Comparison of ENCODE assay signal across 1 cellular context in the genomic region with DNA sequence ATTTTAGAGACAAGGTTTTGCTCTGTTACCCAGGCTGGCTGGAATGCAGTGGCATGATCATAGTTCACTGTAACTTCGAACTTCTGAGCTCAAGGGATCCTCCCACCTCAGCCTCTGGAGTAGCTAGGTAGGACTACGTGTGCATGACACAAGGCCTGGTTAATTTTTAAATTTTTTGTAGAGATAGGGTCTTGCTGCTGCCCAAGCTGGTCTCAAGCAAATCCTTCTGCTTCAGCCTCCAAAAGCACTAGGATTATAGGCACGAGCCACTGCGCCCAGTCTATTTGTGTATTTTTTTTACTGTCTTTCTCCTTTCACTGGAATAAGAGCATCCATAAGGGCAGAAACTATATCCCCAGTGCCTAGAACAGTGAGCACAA.
TF ChIP-seq lines count a peak whose summit lies in the region.

No MANE protein-coding gene starts in this region.

TF ChIP-seq in HepG2, 621 proteins besides CTCF, POLR2A, EP300 and RAD21 (continued from another document and continues in another):
- 0 out of 2 replicates have a peak, but pooled peaks have one; percentile 34 for TF ChIP-seq ZBTB34 (CRISPR knock-in tag; IDR thresholded peaks at IDR 0.05)
- TF ChIP-seq SRSF1 (optimal IDR thresholded peaks at IDR 0.05; ENCODE audit: low read depth, low read length), result no peak
- TF ChIP-seq SIX1 (CRISPR knock-in tag; IDR thresholded peaks at IDR 0.05; ENCODE audit: borderline replicate concordance), result peak; percentile 21; the same call in 1 of the 2 replicates
- no peak for TF ChIP-seq ZNF670 (CRISPR knock-in tag; IDR thresholded peaks at IDR 0.05; ENCODE audit: borderline replicate concordance)
- no peak for TF ChIP-seq ZFP62 (CRISPR knock-in tag; IDR thresholded peaks at IDR 0.05)
- TF ChIP-seq, protein P1, sequence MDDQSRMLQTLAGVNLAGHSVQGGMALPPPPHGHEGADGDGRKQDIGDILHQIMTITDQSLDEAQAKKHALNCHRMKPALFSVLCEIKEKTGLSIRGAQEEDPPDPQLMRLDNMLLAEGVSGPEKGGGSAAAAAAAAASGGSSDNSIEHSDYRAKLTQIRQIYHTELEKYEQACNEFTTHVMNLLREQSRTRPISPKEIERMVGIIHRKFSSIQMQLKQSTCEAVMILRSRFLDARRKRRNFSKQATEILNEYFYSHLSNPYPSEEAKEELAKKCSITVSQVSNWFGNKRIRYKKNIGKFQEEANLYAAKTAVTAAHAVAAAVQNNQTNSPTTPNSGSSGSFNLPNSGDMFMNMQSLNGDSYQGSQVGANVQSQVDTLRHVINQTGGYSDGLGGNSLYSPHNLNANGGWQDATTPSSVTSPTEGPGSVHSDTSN (CRISPR knock-in tag; IDR thresholded peaks at IDR 0.05; ENCODE audit: borderline replicate concordance), result no peak
- no peak for TF ChIP-seq ELK4 (CRISPR knock-in tag; IDR thresholded peaks at IDR 0.05; ENCODE audit: borderline replicate concordance)
- no peak for TF ChIP-seq SMAD9 (CRISPR knock-in tag; IDR thresholded peaks at IDR 0.05)
- TF ChIP-seq HMG20A (CRISPR knock-in tag; IDR thresholded peaks at IDR 0.05; ENCODE audit: borderline replicate concordance), result peak; percentile 9; the same call in 1 of the 2 replicates
- TF ChIP-seq MTF2 (CRISPR knock-in tag; IDR thresholded peaks at IDR 0.05; ENCODE audit: borderline replicate concordance), result no peak
- TF ChIP-seq HES4 (CRISPR knock-in tag; IDR thresholded peaks at IDR 0.05; ENCODE audit: borderline replicate concordance), result no peak
- TF ChIP-seq ZNF121 (CRISPR knock-in tag; IDR thresholded peaks at IDR 0.05), result no peak
- TF ChIP-seq ZNF589 (CRISPR knock-in tag; conservative IDR thresholded peaks at IDR 0.05), result no peak
- TF ChIP-seq CENPT (CRISPR knock-in tag; IDR thresholded peaks at IDR 0.05; ENCODE audit: low read depth), result no peak
- TF ChIP-seq, protein P2, sequence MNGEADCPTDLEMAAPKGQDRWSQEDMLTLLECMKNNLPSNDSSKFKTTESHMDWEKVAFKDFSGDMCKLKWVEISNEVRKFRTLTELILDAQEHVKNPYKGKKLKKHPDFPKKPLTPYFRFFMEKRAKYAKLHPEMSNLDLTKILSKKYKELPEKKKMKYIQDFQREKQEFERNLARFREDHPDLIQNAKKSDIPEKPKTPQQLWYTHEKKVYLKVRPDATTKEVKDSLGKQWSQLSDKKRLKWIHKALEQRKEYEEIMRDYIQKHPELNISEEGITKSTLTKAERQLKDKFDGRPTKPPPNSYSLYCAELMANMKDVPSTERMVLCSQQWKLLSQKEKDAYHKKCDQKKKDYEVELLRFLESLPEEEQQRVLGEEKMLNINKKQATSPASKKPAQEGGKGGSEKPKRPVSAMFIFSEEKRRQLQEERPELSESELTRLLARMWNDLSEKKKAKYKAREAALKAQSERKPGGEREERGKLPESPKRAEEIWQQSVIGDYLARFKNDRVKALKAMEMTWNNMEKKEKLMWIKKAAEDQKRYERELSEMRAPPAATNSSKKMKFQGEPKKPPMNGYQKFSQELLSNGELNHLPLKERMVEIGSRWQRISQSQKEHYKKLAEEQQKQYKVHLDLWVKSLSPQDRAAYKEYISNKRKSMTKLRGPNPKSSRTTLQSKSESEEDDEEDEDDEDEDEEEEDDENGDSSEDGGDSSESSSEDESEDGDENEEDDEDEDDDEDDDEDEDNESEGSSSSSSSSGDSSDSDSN (CRISPR knock-in tag; IDR thresholded peaks at IDR 0.05), result no peak
- TF ChIP-seq FOXC1 (CRISPR knock-in tag; IDR thresholded peaks at IDR 0.05; ENCODE audit: borderline replicate concordance), result no peak
- TF ChIP-seq SIN3B (IDR thresholded peaks at IDR 0.05; ENCODE audit: low read length), result no peak
- no peak for TF ChIP-seq TCF7 (IDR thresholded peaks at IDR 0.05; ENCODE audit: low read depth)
- peak; percentile 52 for TF ChIP-seq KDM6A (CRISPR knock-in tag; IDR thresholded peaks at IDR 0.05; ENCODE audit: low read depth)
- TF ChIP-seq, protein P3, sequence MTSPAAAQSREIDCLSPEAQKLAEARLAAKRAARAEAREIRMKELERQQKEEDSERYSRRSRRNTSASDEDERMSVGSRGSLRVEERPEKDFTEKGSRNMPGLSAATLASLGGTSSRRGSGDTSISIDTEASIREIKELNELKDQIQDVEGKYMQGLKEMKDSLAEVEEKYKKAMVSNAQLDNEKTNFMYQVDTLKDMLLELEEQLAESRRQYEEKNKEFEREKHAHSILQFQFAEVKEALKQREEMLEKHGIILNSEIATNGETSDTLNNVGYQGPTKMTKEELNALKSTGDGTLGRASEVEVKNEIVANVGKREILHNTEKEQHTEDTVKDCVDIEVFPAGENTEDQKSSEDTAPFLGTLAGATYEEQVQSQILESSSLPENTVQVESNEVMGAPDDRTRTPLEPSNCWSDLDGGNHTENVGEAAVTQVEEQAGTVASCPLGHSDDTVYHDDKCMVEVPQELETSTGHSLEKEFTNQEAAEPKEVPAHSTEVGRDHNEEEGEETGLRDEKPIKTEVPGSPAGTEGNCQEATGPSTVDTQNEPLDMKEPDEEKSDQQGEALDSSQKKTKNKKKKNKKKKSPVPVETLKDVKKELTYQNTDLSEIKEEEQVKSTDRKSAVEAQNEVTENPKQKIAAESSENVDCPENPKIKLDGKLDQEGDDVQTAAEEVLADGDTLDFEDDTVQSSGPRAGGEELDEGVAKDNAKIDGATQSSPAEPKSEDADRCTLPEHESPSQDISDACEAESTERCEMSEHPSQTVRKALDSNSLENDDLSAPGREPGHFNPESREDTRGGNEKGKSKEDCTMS (CRISPR knock-in tag; conservative IDR thresholded peaks at IDR 0.05), result no peak
- TF ChIP-seq, protein P4, sequence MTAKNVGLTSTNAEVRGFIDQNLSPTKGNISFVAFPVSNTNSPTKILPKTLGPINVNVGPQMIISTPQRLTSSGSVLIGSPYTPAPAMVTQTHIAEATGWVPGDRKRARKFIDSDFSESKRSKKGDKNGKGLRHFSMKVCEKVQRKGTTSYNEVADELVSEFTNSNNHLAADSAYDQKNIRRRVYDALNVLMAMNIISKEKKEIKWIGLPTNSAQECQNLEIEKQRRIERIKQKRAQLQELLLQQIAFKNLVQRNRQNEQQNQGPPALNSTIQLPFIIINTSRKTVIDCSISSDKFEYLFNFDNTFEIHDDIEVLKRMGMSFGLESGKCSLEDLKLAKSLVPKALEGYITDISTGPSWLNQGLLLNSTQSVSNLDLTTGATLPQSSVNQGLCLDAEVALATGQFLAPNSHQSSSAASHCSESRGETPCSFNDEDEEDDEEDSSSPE (CRISPR knock-in tag; IDR thresholded peaks at IDR 0.05), result no peak
- TF ChIP-seq, protein P5, sequence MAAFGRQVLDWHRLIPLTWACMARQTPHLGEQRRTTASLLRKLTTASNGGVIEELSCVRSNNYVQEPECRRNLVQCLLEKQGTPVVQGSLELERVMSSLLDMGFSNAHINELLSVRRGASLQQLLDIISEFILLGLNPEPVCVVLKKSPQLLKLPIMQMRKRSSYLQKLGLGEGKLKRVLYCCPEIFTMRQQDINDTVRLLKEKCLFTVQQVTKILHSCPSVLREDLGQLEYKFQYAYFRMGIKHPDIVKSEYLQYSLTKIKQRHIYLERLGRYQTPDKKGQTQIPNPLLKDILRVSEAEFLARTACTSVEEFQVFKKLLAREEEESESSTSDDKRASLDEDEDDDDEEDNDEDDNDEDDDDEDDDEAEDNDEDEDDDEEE (CRISPR knock-in tag; IDR thresholded peaks at IDR 0.05), result no peak
- no peak for TF ChIP-seq RFXAP (CRISPR knock-in tag; IDR thresholded peaks at IDR 0.05; ENCODE audit: borderline replicate concordance)
- no peak for TF ChIP-seq ZNF432 (CRISPR knock-in tag; IDR thresholded peaks at IDR 0.05; ENCODE audit: borderline replicate concordance)
- no peak for TF ChIP-seq GLMP (CRISPR knock-in tag; IDR thresholded peaks at IDR 0.05; ENCODE audit: borderline replicate concordance)
- no peak for TF ChIP-seq NR2F6 (IDR thresholded peaks at IDR 0.05)
- TF ChIP-seq NR2F6 (CRISPR knock-in tag; IDR thresholded peaks at IDR 0.05), result peak; percentile 61; the same call in 1 of the 2 replicates
- no peak for TF ChIP-seq HOXA5 (CRISPR knock-in tag; IDR thresholded peaks at IDR 0.05)
- TF ChIP-seq ZNF780A (CRISPR knock-in tag; IDR thresholded peaks at IDR 0.05), result no peak
- no peak for TF ChIP-seq ZNF431 (CRISPR knock-in tag; IDR thresholded peaks at IDR 0.05; ENCODE audit: borderline replicate concordance, low read depth)
- no peak for TF ChIP-seq ZNF224 (CRISPR knock-in tag; IDR thresholded peaks at IDR 0.05)
- TF ChIP-seq, protein P6, sequence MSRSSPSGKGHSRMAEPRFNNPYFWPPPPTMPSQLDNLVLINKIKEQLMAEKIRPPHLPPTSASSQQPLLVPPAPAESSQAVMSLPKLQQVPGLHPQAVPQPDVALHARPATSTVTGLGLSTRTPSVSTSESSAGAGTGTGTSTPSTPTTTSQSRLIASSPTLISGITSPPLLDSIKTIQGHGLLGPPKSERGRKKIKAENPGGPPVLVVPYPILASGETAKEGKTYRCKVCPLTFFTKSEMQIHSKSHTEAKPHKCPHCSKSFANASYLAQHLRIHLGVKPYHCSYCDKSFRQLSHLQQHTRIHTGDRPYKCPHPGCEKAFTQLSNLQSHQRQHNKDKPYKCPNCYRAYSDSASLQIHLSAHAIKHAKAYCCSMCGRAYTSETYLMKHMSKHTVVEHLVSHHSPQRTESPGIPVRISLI (CRISPR knock-in tag; IDR thresholded peaks at IDR 0.05; ENCODE audit: borderline replicate concordance), result no peak
- TF ChIP-seq ZNF768 (CRISPR knock-in tag; IDR thresholded peaks at IDR 0.05), result no peak
- TF ChIP-seq MATR3 (CRISPR knock-in tag; IDR thresholded peaks at IDR 0.05), result no peak
- TF ChIP-seq SIN3A (IDR thresholded peaks at IDR 0.05; ENCODE audit: borderline replicate concordance, low read depth, low read length), result no peak
- TF ChIP-seq SNAI1 (CRISPR knock-in tag; IDR thresholded peaks at IDR 0.05; ENCODE audit: borderline replicate concordance), result no peak
- TF ChIP-seq TRIM22 (IDR thresholded peaks at IDR 0.05), result no peak
- no peak for TF ChIP-seq PTBP1 (IDR thresholded peaks at IDR 0.05; ENCODE audit: low read depth, low read length, poor library complexity, severe bottlenecking)
- no peak for TF ChIP-seq HNRNPUL1 (IDR thresholded peaks at IDR 0.05; ENCODE audit: low read depth, low read length)
- no peak for TF ChIP-seq ZNF777 (CRISPR knock-in tag; IDR thresholded peaks at IDR 0.05)
- no peak for TF ChIP-seq KLF13 (CRISPR knock-in tag; IDR thresholded peaks at IDR 0.05)
- no peak for TF ChIP-seq DMTF1 (CRISPR knock-in tag; IDR thresholded peaks at IDR 0.05)
- no peak for TF ChIP-seq ZNF766 (CRISPR knock-in tag; IDR thresholded peaks at IDR 0.05; ENCODE audit: borderline replicate concordance)
- TF ChIP-seq ZNF414 (CRISPR knock-in tag; IDR thresholded peaks at IDR 0.05), result no peak
- TF ChIP-seq ZNF883 (CRISPR knock-in tag; IDR thresholded peaks at IDR 0.05; ENCODE audit: not compliant biosample characterization), result no peak
